In the genomic region with DNA sequence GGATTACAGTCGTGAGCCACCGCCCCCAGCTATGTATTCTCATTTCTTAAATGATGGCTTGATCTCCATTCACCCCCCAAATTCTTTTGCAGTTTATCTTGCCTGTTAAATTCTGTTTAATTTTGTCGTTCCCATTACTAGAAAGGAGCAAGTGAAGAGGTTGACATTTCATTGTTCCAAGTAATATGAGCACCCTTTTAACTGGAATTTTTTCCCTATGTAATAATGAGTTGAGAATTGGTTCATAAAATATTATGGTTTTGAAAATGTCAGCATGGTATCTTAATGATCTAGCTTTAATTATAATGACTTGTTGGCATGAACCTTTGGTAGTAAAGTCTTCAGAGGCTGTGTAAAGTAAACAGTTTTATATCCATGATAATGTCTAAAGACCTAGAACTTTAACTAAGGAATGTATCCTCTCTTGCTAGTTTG, we compare ENCODE assay signal across 20 cellular contexts. TPM values are rescaled to one million over a fixed set of nuclear protein-coding genes. Genes with fewer than 3 reads are reported as not detected.
"Had no signal": no experiment of that assay in that cellular context is flagged by ENCODE, and none has a peak within 500 bp of the region (broad histone marks: within the 10 kb centered on the region; RNA-seq: fewer than 3 reads in every experiment).

No MANE protein-coding gene starts in this region.

- H3K27me3 ChIP-seq: right atrium auricular region, spleen, tibial nerve, upper lobe of left lung had no signal

- H3K36me3 ChIP-seq: prostate gland, right atrium auricular region, thoracic aorta, upper lobe of left lung had no signal

- H3K9me3 Mint-ChIP-seq: memory B cell; naive B cell; nephron progenitor cell; stimulated activated memory B cell treated with anti-CD40 and anti-IgM and Interleukin-4, amounts not matched to agents 10 μg/mL and 1 μg/mL and 100 μg/mL, for 72 hours; stimulated activated naive CD8-positive, alpha-beta T cell treated with anti-CD3 and anti-CD28 coated beads, Interleukin-15, Interleukin-2, amounts not matched to agents 100 ng/mL and 50 ng/mL, for 24 hours had no signal

- H3K27me3 Mint-ChIP-seq: memory B cell; naive B cell; stimulated activated memory B cell treated with anti-CD40 and anti-IgM and Interleukin-4, amounts not matched to agents 10 μg/mL and 1 μg/mL and 100 μg/mL, for 72 hours; stimulated activated naive CD8-positive, alpha-beta T cell treated with anti-CD3 and anti-CD28 coated beads, Interleukin-15, Interleukin-2, amounts not matched to agents 100 ng/mL and 50 ng/mL, for 24 hours had no signal

- H3K27ac ChIP-seq: prostate gland, right atrium auricular region, spleen, thoracic aorta, tibial nerve, upper lobe of left lung had no signal

- DNase-seq: cortex of kidney; hypothalamus; naive B cell; nephron progenitor cell; nucleus accumbens; spleen; stimulated activated CD4-positive, alpha-beta T cell treated with anti-CD3 and anti-CD28 coated beads, Interleukin-4, amount 100 ng/mL, for 4 hours; upper lobe of left lung had no signal

- H3K4me1 Mint-ChIP-seq: memory B cell had no signal

- H3K4me3 Mint-ChIP-seq: memory B cell; naive B cell; nephron progenitor cell; stimulated activated memory B cell treated with anti-CD40 and anti-IgM and Interleukin-4, amounts not matched to agents 10 μg/mL and 1 μg/mL and 100 μg/mL, for 72 hours; stimulated activated naive CD8-positive, alpha-beta T cell treated with anti-CD3 and anti-CD28 coated beads, Interleukin-15, Interleukin-2, amounts not matched to agents 100 ng/mL and 50 ng/mL, for 24 hours had no signal

- H3K36me3 Mint-ChIP-seq: memory B cell; naive B cell; stimulated activated memory B cell treated with anti-CD40 and anti-IgM and Interleukin-4, amounts not matched to agents 10 μg/mL and 1 μg/mL and 100 μg/mL, for 72 hours had no signal

- ATAC-seq: left lobe of liver; sciatic nerve; stimulated activated memory B cell treated with anti-CD40 and anti-IgM and Interleukin-4, amounts not matched to agents 10 μg/mL and 1 μg/mL and 100 μg/mL, for 72 hours had no signal

- H3K27ac Mint-ChIP-seq: memory B cell; naive B cell; nephron progenitor cell; stimulated activated memory B cell treated with anti-CD40 and anti-IgM and Interleukin-4, amounts not matched to agents 10 μg/mL and 1 μg/mL and 100 μg/mL, for 72 hours; stimulated activated naive CD8-positive, alpha-beta T cell treated with anti-CD3 and anti-CD28 coated beads, Interleukin-15, Interleukin-2, amounts not matched to agents 100 ng/mL and 50 ng/mL, for 24 hours had no signal

- H3K4me1 ChIP-seq: prostate gland, right atrium auricular region had no signal

- H3K4me3 ChIP-seq: lung, prostate gland, right atrium auricular region, spleen, thoracic aorta, tibial nerve, upper lobe of left lung had no signal

- H3K9me3 ChIP-seq: prostate gland, right atrium auricular region, spleen, thoracic aorta, tibial nerve, upper lobe of left lung had no signal

- FAIRE-seq: keratinocyte, urothelium cell line had no signal

RNA-seq across cellular contexts. Expression of a gene that starts 37.4 kb away (rescaled TPM):
- polyA plus RNA-seq: keratinocyte had no signal
